ENCODE assay signal across 20 cellular contexts in the genomic region with DNA sequence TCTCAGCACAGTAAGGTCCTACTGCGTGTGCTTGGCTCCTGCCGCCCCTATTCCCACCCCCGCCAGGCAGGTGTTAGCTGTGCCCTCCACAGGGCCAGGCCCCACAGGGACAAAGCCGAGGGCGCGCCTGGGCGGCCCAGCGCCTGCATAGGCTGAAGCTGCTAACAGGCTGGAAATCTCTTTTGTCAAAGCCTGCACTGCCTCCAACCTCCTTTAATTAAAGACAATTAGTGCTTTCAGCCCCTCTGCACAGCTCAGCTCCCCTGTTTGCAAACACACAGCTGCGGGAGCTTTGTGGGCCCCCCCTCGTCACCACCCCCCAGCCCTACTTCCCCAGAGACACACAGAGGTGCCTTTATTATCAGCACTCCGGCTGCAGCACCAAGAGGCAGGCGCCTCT.
DNase-seq lines count a peak whose midpoint lies in the region; ATAC-seq lines count a peak whose summit lies in the region.
"Had no signal": no experiment of that assay in that cellular context is flagged by ENCODE, and none has a peak within 500 bp of the region (broad histone marks: within the 10 kb centered on the region; RNA-seq: fewer than 3 reads in every experiment).

No MANE protein-coding gene starts in this region.

- H3K4me1 Mint-ChIP-seq in activated T-cell treated with anti-CD3 and anti-CD28 coated beads, Interleukin-2, amount 50 U/mL, for 24 hours (ENCODE audit: low read depth): no peaks in the 10 kb centered on the region
- H3K4me1 Mint-ChIP-seq: stimulated activated effector memory CD8-positive, alpha-beta T cell treated with anti-CD3 and anti-CD28 coated beads, Interleukin-12 subunit alpha, Interleukin-12 subunit beta, amount 100 ng/mL, for 72 hours had no signal

- peak overlapping the region; percentile 97 for H3K27ac ChIP-seq in substantia nigra (ENCODE audit: low read depth, low read length, poor library complexity, severe bottlenecking)
- H3K27ac ChIP-seq: adrenal gland, C4-2B, gastroesophageal sphincter, ovary, SK-N-MC, skin epidermis, upper lobe of left lung had no signal

- H3K27me3 Mint-ChIP-seq in activated T-cell treated with anti-CD3 and anti-CD28 coated beads, Interleukin-2, amount 50 U/mL, for 24 hours: peaks cover 9% of the 10 kb centered on the region

- no peaks in the 10 kb centered on the region for H3K9me3 Mint-ChIP-seq in activated T-cell treated with anti-CD3 and anti-CD28 coated beads, Interleukin-2, amount 50 U/mL, for 24 hours
- H3K9me3 Mint-ChIP-seq: activated CD4-positive, alpha-beta memory T cell treated with anti-CD3 and anti-CD28 coated beads for 36 hours; stimulated activated effector memory CD8-positive, alpha-beta T cell treated with anti-CD3 and anti-CD28 coated beads, Interleukin-12 subunit alpha, Interleukin-12 subunit beta, amount 100 ng/mL, for 72 hours had no signal

- DNase-seq in NCI-H1694 treated with DMSO at 0.1 percent for 48 hours (lab: John Stamatoyannopoulos, UW): peak; percentile 13
- no peak for DNase-seq in NCI-H1694 (lab: John Stamatoyannopoulos, UW)
- DNase-seq in NCI-H82 treated with DMSO at 0.1 percent for 48 hours (lab: John Stamatoyannopoulos, UW; ENCODE audit: unreplicated experiment): peak; percentile 69
- peak; percentile 94 for DNase-seq in globus pallidus (ENCODE audit: low spot score)
- DNase-seq in substantia nigra (lab: John Stamatoyannopoulos, UW): peak in 47 of 49 donors; percentile 33 to 90 (median 75)
- DNase-seq in central memory CD4-positive, alpha-beta T cell: no peak
- DNase-seq in activated T-cell treated with anti-CD3 and anti-CD28 coated beads, Interleukin-2, amount 50 U/mL, for 24 hours: no peak
- DNase-seq: 8988T; activated CD4-positive, alpha-beta memory T cell treated with anti-CD3 and anti-CD28 coated beads for 36 hours; adrenal gland; DND-41; islet precursor cell; ovary had no signal

- H3K4me3 Mint-ChIP-seq in activated T-cell treated with anti-CD3 and anti-CD28 coated beads, Interleukin-2, amount 50 U/mL, for 24 hours: no peak overlapping the region
- H3K4me3 Mint-ChIP-seq: activated CD4-positive, alpha-beta memory T cell treated with anti-CD3 and anti-CD28 coated beads for 36 hours; stimulated activated effector memory CD8-positive, alpha-beta T cell treated with anti-CD3 and anti-CD28 coated beads, Interleukin-12 subunit alpha, Interleukin-12 subunit beta, amount 100 ng/mL, for 72 hours had no signal

- no peak for ATAC-seq in HG02642 (IDR thresholded peaks at IDR 0.05; ENCODE audit: poor library complexity, unreplicated experiment)
- ATAC-seq: gastroesophageal sphincter; stimulated activated effector memory CD8-positive, alpha-beta T cell treated with anti-CD3 and anti-CD28 coated beads, Interleukin-12 subunit alpha, Interleukin-12 subunit beta, amount 100 ng/mL, for 72 hours had no signal

- H3K27ac Mint-ChIP-seq in activated T-cell treated with anti-CD3 and anti-CD28 coated beads, Interleukin-2, amount 50 U/mL, for 24 hours: no peak overlapping the region
- H3K27ac Mint-ChIP-seq: activated CD4-positive, alpha-beta memory T cell treated with anti-CD3 and anti-CD28 coated beads for 36 hours; stimulated activated effector memory CD8-positive, alpha-beta T cell treated with anti-CD3 and anti-CD28 coated beads, Interleukin-12 subunit alpha, Interleukin-12 subunit beta, amount 100 ng/mL, for 72 hours had no signal

- no peaks in the 10 kb centered on the region for H3K36me3 Mint-ChIP-seq in activated T-cell treated with anti-CD3 and anti-CD28 coated beads, Interleukin-2, amount 50 U/mL, for 24 hours (ENCODE audit: low read depth)
- H3K36me3 Mint-ChIP-seq: activated CD4-positive, alpha-beta memory T cell treated with anti-CD3 and anti-CD28 coated beads for 36 hours; stimulated activated effector memory CD8-positive, alpha-beta T cell treated with anti-CD3 and anti-CD28 coated beads, Interleukin-12 subunit alpha, Interleukin-12 subunit beta, amount 100 ng/mL, for 72 hours had no signal

Comparison
In these comparisons a context has a peak if more than half of its experiments do, and no peak if none do; other contexts are left out.
1. DNase-seq: peak in NCI-H1694 treated with DMSO at 0.1 percent for 48 hours (single experiment), NCI-H82 treated with DMSO at 0.1 percent for 48 hours (single experiment), globus pallidus (single experiment) and substantia nigra (47 of 49); none in NCI-H1694 (single experiment), central memory CD4-positive, alpha-beta T cell (single experiment) and activated T-cell treated with anti-CD3 and anti-CD28 coated beads, Interleukin-2, amount 50 U/mL, for 24 hours (single experiment).